In genomic region chr11:38553033-38553432, GRCh38 we compare ENCODE assay signal across 1 cellular context.
TF ChIP-seq lines count a peak whose summit lies in the region.

No MANE protein-coding gene starts in this region.

TF ChIP-seq in K562, 482 proteins besides CTCF, POLR2A, EP300 and RAD21 (continued from another document):
- no peak for TF ChIP-seq CTCFL (IDR thresholded peaks at IDR 0.05; ENCODE audit: borderline replicate concordance, insufficient read depth, low read depth, low read length, poor library complexity, severe bottlenecking)
- TF ChIP-seq CBX8 (IDR thresholded peaks at IDR 0.05; ENCODE audit: borderline replicate concordance, extremely low read depth, low read depth, low read length, poor library complexity, severe bottlenecking), result no peak
- no peak for TF ChIP-seq ZC3H4 (CRISPR knock-in tag; IDR thresholded peaks at IDR 0.05; ENCODE audit: borderline replicate concordance)
- no peak for TF ChIP-seq TFAM (CRISPR knock-in tag; conservative IDR thresholded peaks at IDR 0.05)
- no peak for TF ChIP-seq SREBF1 (IDR thresholded peaks at IDR 0.05; ENCODE audit: borderline replicate concordance, low read depth, low read length)
- TF ChIP-seq ZBTB5 (IDR thresholded peaks at IDR 0.05), result no peak
- TF ChIP-seq STAT5A (IDR thresholded peaks at IDR 0.05; ENCODE audit: borderline replicate concordance, low read length), result no peak
